ENCODE assay signal across 23 cellular contexts in genomic region chr9:76372345-76372744, GRCh38. TPM values are rescaled to one million over a fixed set of nuclear protein-coding genes. Genes with fewer than 3 reads are reported as not detected.
DNase-seq lines count a peak whose midpoint lies in the region.
"Had no signal": no experiment of that assay in that cellular context is flagged by ENCODE, and none has a peak within 500 bp of the region (broad histone marks: within the 10 kb centered on the region; RNA-seq: fewer than 3 reads in every experiment).

No MANE protein-coding gene starts in this region.

- H3K9me3 Mint-ChIP-seq in activated CD4-positive, alpha-beta memory T cell treated with anti-CD3 and anti-CD28 coated beads, Interleukin-2, amount 10 ng/mL, durations not matched to agents 7 days and 5 days: no peaks in the 10 kb centered on the region
- H3K9me3 Mint-ChIP-seq: activated T-cell treated with anti-CD3 and anti-CD28 coated beads, Interleukin-2, amount 50 U/mL, for 4 hours; IgD-negative memory B cell; stimulated activated memory B cell treated with anti-CD40 and anti-IgM and Interleukin-4, amounts not matched to agents 10 μg/mL and 1 μg/mL and 100 μg/mL, for 72 hours had no signal

- H3K4me1 ChIP-seq in ACC112 (ENCODE audit: control insufficient read depth, insufficient read depth, low read length, unreplicated experiment): peaks cover 33% of the 10 kb centered on the region
- peaks cover 34 to 45% of the 10 kb centered on the region in 2 donors for H3K4me1 ChIP-seq in mucosa of rectum (ENCODE audit: control insufficient read depth in 2 of 2, insufficient read depth in 2 of 2, low read length in 2 of 2)
- H3K4me1 ChIP-seq: adrenal gland had no signal

- H2AFZ ChIP-seq in ACC112 (ENCODE audit: low read length, unreplicated experiment): no peak overlapping the region

- no peaks in the 10 kb centered on the region for H3K27me3 ChIP-seq in ACC112 (ENCODE audit: insufficient read depth, low read length)
- no peaks in the 10 kb centered on the region for H3K27me3 ChIP-seq in mucosa of rectum (ENCODE audit: control insufficient read depth in 2 of 2, insufficient read depth in 2 of 2, low read length in 2 of 2)
- H3K27me3 ChIP-seq: adrenal gland had no signal

- H3K79me2 ChIP-seq in ACC112 (ENCODE audit: control insufficient read depth, insufficient read depth, low read length, unreplicated experiment): no peaks in the 10 kb centered on the region

- H3K9me3 ChIP-seq in mucosa of rectum (ENCODE audit: control insufficient read depth in 2 of 2, low read length in 2 of 2): no peaks in the 10 kb centered on the region
- H3K9me3 ChIP-seq: adrenal gland, SK-N-SH, thoracic aorta had no signal

- POLR2A ChIA-PET in activated CD4-positive, alpha-beta memory T cell treated with anti-CD3 and anti-CD28 coated beads, Interleukin-2, amount 10 ng/mL, durations not matched to agents 7 days and 5 days (lab: Charles Lee): no interaction called here

- no peak overlapping the region; the same call in 1 of the 2 replicates for H3K27ac ChIP-seq in ACC112 (ENCODE audit: low read depth, low read length)
- H3K27ac ChIP-seq in caudate nucleus (ENCODE audit: low read depth, low read length): peak overlapping the region; percentile 59
- peak overlapping the region; percentile 72 to 77 for H3K27ac ChIP-seq in mucosa of rectum (ENCODE audit: low read depth in 2 of 2, low read length in 2 of 2)
- H3K27ac ChIP-seq: thoracic aorta had no signal

- DNase-seq in NCI-H69 (lab: John Stamatoyannopoulos, UW) (peak; percentile 55), caudate nucleus (lab: John Stamatoyannopoulos, UW) (no peak), NCI-H1930 (lab: John Stamatoyannopoulos, UW) (no peak), NCI-H748 (lab: John Stamatoyannopoulos, UW; ENCODE audit: unreplicated experiment) (no peak), hepatic stellate cell (ENCODE audit: low spot score) (no peak)
- no peak for DNase-seq in activated CD4-positive, alpha-beta memory T cell treated with anti-CD3 and anti-CD28 coated beads, Interleukin-2, amount 10 ng/mL, durations not matched to agents 7 days and 5 days
- DNase-seq: activated CD4-positive, alpha-beta T cell treated with anti-CD3 and anti-CD28 coated beads for 36 hours; activated naive CD4-positive, alpha-beta T cell; activated T-cell treated with anti-CD3 and anti-CD28 coated beads, Interleukin-2, amount 50 U/mL, for 4 hours; naive thymus-derived CD4-positive, alpha-beta T cell; NCI-H1436 treated with DMSO at 0.1 percent for 48 hours; NK-92 treated with Interleukin-12 subunit alpha and Interleukin-12 subunit beta, amount 100 ng/mL, for 24 hours; retina; SK-N-SH; stimulated activated CD4-positive, alpha-beta T cell treated with anti-CD3 and anti-CD28 coated beads, Interleukin-4, amount 100 ng/mL, for 1 hour; T-helper 2 cell had no signal

- no peaks in the 10 kb centered on the region for H3K36me3 ChIP-seq in ACC112 (ENCODE audit: insufficient read depth, low read length)
- no peaks in the 10 kb centered on the region for H3K36me3 ChIP-seq in mucosa of rectum (ENCODE audit: control insufficient read depth in 2 of 2, insufficient read depth in 2 of 2, low read length in 2 of 2)
- H3K36me3 ChIP-seq: adrenal gland, thoracic aorta had no signal

- no peak overlapping the region for H3K4me3 Mint-ChIP-seq in activated CD4-positive, alpha-beta memory T cell treated with anti-CD3 and anti-CD28 coated beads, Interleukin-2, amount 10 ng/mL, durations not matched to agents 7 days and 5 days
- H3K4me3 Mint-ChIP-seq: activated CD4-positive, alpha-beta T cell treated with anti-CD3 and anti-CD28 coated beads for 36 hours; activated T-cell treated with anti-CD3 and anti-CD28 coated beads, Interleukin-2, amount 50 U/mL, for 4 hours; CD14-positive monocyte; IgD-negative memory B cell; naive thymus-derived CD4-positive, alpha-beta T cell; stimulated activated memory B cell treated with anti-CD40 and anti-IgM and Interleukin-4, amounts not matched to agents 10 μg/mL and 1 μg/mL and 100 μg/mL, for 72 hours had no signal

- H3K36me3 Mint-ChIP-seq in activated CD4-positive, alpha-beta memory T cell treated with anti-CD3 and anti-CD28 coated beads, Interleukin-2, amount 10 ng/mL, durations not matched to agents 7 days and 5 days (ENCODE audit: low read depth): no peaks in the 10 kb centered on the region
- H3K36me3 Mint-ChIP-seq: CD14-positive monocyte had no signal

- H3K27me3 Mint-ChIP-seq in activated CD4-positive, alpha-beta memory T cell treated with anti-CD3 and anti-CD28 coated beads, Interleukin-2, amount 10 ng/mL, durations not matched to agents 7 days and 5 days: no peaks in the 10 kb centered on the region
- H3K27me3 Mint-ChIP-seq: activated CD4-positive, alpha-beta T cell treated with anti-CD3 and anti-CD28 coated beads for 36 hours; stimulated activated memory B cell treated with anti-CD40 and anti-IgM and Interleukin-4, amounts not matched to agents 10 μg/mL and 1 μg/mL and 100 μg/mL, for 72 hours had no signal

- CTCF ChIA-PET in activated CD4-positive, alpha-beta memory T cell treated with anti-CD3 and anti-CD28 coated beads, Interleukin-2, amount 10 ng/mL, durations not matched to agents 7 days and 5 days (lab: Charles Lee): no interaction called here

- 0 out of 2 replicates have a peak overlapping the region, but pooled peaks have one; percentile 9 for H3K4me3 ChIP-seq in ACC112 (ENCODE audit: low read depth, low read length)
- H3K4me3 ChIP-seq in mucosa of rectum (ENCODE audit: low read length in 2 of 2): peak overlapping the region in 1 of 2 donors; percentile 14
- H3K4me3 ChIP-seq: adrenal gland, thoracic aorta had no signal

- H3K27ac Mint-ChIP-seq in activated CD4-positive, alpha-beta memory T cell treated with anti-CD3 and anti-CD28 coated beads, Interleukin-2, amount 10 ng/mL, durations not matched to agents 7 days and 5 days: no peak overlapping the region
- H3K27ac Mint-ChIP-seq: activated CD4-positive, alpha-beta T cell treated with anti-CD3 and anti-CD28 coated beads for 36 hours; IgD-negative memory B cell; naive thymus-derived CD4-positive, alpha-beta T cell; stimulated activated memory B cell treated with anti-CD40 and anti-IgM and Interleukin-4, amounts not matched to agents 10 μg/mL and 1 μg/mL and 100 μg/mL, for 72 hours had no signal

- peak overlapping the region in 1 of 2 donors; percentile 5 for H3K9ac ChIP-seq in mucosa of rectum (ENCODE audit: low read depth in 1 of 2, low read length in 2 of 2)
- H3K9ac ChIP-seq: SK-N-SH had no signal

- H3K4me1 Mint-ChIP-seq in activated CD4-positive, alpha-beta memory T cell treated with anti-CD3 and anti-CD28 coated beads, Interleukin-2, amount 10 ng/mL, durations not matched to agents 7 days and 5 days: peaks cover 8% of the 10 kb centered on the region
- H3K4me1 Mint-ChIP-seq: activated CD4-positive, alpha-beta T cell treated with anti-CD3 and anti-CD28 coated beads for 36 hours; IgD-negative memory B cell; stimulated activated memory B cell treated with anti-CD40 and anti-IgM and Interleukin-4, amounts not matched to agents 10 μg/mL and 1 μg/mL and 100 μg/mL, for 72 hours had no signal

RNA-seq across cellular contexts. Expression of gene RFK, which starts 21.9 kb away (rescaled TPM):
- total RNA-seq in activated CD4-positive, alpha-beta memory T cell treated with anti-CD3 and anti-CD28 coated beads, Interleukin-2, amount 10 ng/mL, durations not matched to agents 7 days and 5 days: 10 to 100 TPM; 18.4 to 18.7 TPM
